Comparison of ENCODE assay signal across 8 cellular contexts in the genomic region with DNA sequence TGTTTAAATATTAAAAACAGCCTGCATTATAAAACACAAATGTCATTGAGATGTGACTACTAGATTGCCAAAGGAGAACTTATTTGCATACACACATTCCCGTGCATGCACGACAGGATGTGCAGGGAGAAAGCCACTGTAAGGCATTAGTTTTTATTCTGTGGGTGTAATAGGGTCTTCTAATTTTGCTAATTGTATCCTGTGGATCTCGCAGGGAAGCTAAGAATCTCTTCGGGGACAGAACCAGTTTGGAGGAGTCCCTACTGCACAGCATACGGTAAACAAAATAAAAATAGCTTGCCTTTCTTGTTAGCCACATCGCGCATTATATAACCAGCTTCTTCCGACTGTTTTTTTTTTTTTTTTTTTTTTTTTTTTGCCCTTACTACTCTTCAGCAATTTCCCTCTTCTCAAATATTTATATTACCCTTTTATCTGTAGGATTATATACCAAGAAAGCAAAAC. TPM values are rescaled to one million over a fixed set of nuclear protein-coding genes. Genes with fewer than 3 reads are reported as not detected.
DNase-seq lines count a peak whose midpoint lies in the region; ATAC-seq and TF ChIP-seq lines count a peak whose summit lies in the region.

No MANE protein-coding gene starts in this region.

- TF ChIP-seq CTCF in brain (conservative IDR thresholded peaks at IDR 0.05) (no peak), liver (IDR thresholded peaks at IDR 0.05; ENCODE audit: low read depth, low read length, missing input control) (no peak), thoracic aorta (IDR thresholded peaks at IDR 0.05) (no peak)

- under 1% methylated on average over 8 of the region's 8 CpGs for WGBS in liver

- peaks cover 56% of the 10 kb centered on the region for H3K4me1 ChIP-seq in CD4-positive, alpha-beta memory T cell (ENCODE audit: insufficient read depth, low read length)
- peaks cover 2 to 35% (median 18%) of the 10 kb centered on the region in 4 donors for H3K4me1 ChIP-seq in liver (ENCODE audit: control insufficient read depth in 4 of 4, insufficient read depth in 4 of 4, low read length in 3 of 4)
- H3K4me1 ChIP-seq in thoracic aorta (ENCODE audit: control insufficient read depth in 1 of 2, low read depth in 2 of 2): peaks cover 41 to 51% of the 10 kb centered on the region in 2 donors

- H3K9me3 ChIP-seq in CD4-positive, alpha-beta memory T cell (ENCODE audit: control insufficient read depth in 1 of 2, low read length in 2 of 2): no peaks in the 10 kb centered on the region
- no peaks in the 10 kb centered on the region for H3K9me3 ChIP-seq in KOPT-K1 (ENCODE audit: insufficient read depth, low read length, poor library complexity, severe bottlenecking)
- no peaks in the 10 kb centered on the region for H3K9me3 ChIP-seq in liver (ENCODE audit: control insufficient read depth in 4 of 4, low read length in 3 of 4)
- no peaks in the 10 kb centered on the region for H3K9me3 ChIP-seq in thoracic aorta

- peak in 1 of 5 donors; percentile 48 for DNase-seq in CD4-positive, alpha-beta memory T cell
- DNase-seq in thoracic aorta (ENCODE audit: low spot score) (no peak), NCI-H446 (lab: John Stamatoyannopoulos, UW) (no peak), NK-92 (lab: John Stamatoyannopoulos, UW; ENCODE audit: unreplicated experiment) (no peak), HuH-7.5 (ENCODE audit: low spot score) (no peak)

- H3K27ac ChIP-seq in CD4-positive, alpha-beta memory T cell (ENCODE audit: low read depth, low read length): peak overlapping the region; percentile 99
- H3K27ac ChIP-seq in KOPT-K1 (ENCODE audit: low read depth, low read length, poor library complexity, severe bottlenecking) (peak overlapping the region; percentile 78), liver (ENCODE audit: low read depth in 1 of 2, low read length in 2 of 2) (peak overlapping the region; percentile 91 to 94), thoracic aorta (peak overlapping the region; percentile 98 to 99)

- intact Hi-C loops in CD4-positive, alpha-beta memory T cell (cut with micrococcal nuclease): no loop called here

- no peak for TF ChIP-seq RAD21 in liver (IDR thresholded peaks at IDR 0.05)

- no peak for ATAC-seq in thoracic aorta (ENCODE audit: insufficient number of reproducible peaks, low FRiP score, low read depth)

- no peaks in the 10 kb centered on the region for H3K36me3 ChIP-seq in CD4-positive, alpha-beta memory T cell (ENCODE audit: insufficient read depth, low read length)
- H3K36me3 ChIP-seq in KOPT-K1 (ENCODE audit: insufficient read depth, low read length): no peaks in the 10 kb centered on the region
- peaks cover 0 to 3% (median 0%) of the 10 kb centered on the region in 4 donors for H3K36me3 ChIP-seq in liver (ENCODE audit: control insufficient read depth in 4 of 4, insufficient read depth in 3 of 4, low read depth in 1 of 4, low read length in 3 of 4)
- H3K36me3 ChIP-seq in thoracic aorta: no peaks in the 10 kb centered on the region

- peaks cover 0 to 42% of the 10 kb centered on the region in 2 donors for H3K36me3 Mint-ChIP-seq in CD4-positive, alpha-beta memory T cell
- no peaks in the 10 kb centered on the region for H3K36me3 Mint-ChIP-seq in brain

- peak overlapping the region; percentile 95 to 99 (median 97) for H3K27ac Mint-ChIP-seq in CD4-positive, alpha-beta memory T cell
- H3K27ac Mint-ChIP-seq in brain: peak overlapping the region; percentile 87 to 99 (median 98)

- peaks cover 0 to 4% of the 10 kb centered on the region in 2 donors for H3K27me3 Mint-ChIP-seq in CD4-positive, alpha-beta memory T cell
- H3K27me3 Mint-ChIP-seq in brain: peaks cover 24% of the 10 kb centered on the region

- H3K4me3 Mint-ChIP-seq in CD4-positive, alpha-beta memory T cell: peak overlapping the region; percentile 91 to 97 (median 94)
- peak overlapping the region; percentile 94 to 97 (median 96) for H3K4me3 Mint-ChIP-seq in brain

- H3K4me3 ChIP-seq in CD4-positive, alpha-beta memory T cell (ENCODE audit: low read length in 2 of 2): peak overlapping the region; percentile 19 to 87
- H3K4me3 ChIP-seq in liver (ENCODE audit: low read depth in 1 of 3, low read length in 3 of 3): peak overlapping the region; percentile 72 to 98 (median 73)
- peak overlapping the region; percentile 82 for H3K4me3 ChIP-seq in thoracic aorta

- H3K4me1 Mint-ChIP-seq in CD4-positive, alpha-beta memory T cell: peaks cover 47 to 86% (median 59%) of the 10 kb centered on the region in 4 donors
- H3K4me1 Mint-ChIP-seq in brain: peaks cover 69% of the 10 kb centered on the region

- POLR2A ChIA-PET in CD4-positive, alpha-beta memory T cell (lab: Charles Lee; ENCODE audit: partially characterized antibody): interaction anchor here (0.6 to 3.7 kb wide), 20 partner anchors 9 to 631 kb away, joined by 3 to 35 read pairs (median 6); partner anchors contain the start of gene MYLIP

- H3K9me3 Mint-ChIP-seq in CD4-positive, alpha-beta memory T cell: peaks cover 0 to 3% (median 0%) of the 10 kb centered on the region in 8 donors
- peaks cover 0 to 3% (median 0%) of the 10 kb centered on the region in 5 experiments for H3K9me3 Mint-ChIP-seq in brain

- peak overlapping the region; percentile 81 to 87 for H3K9ac ChIP-seq in liver (ENCODE audit: low read depth in 1 of 2, low read length in 2 of 2)

- H3K27me3 ChIP-seq in CD4-positive, alpha-beta memory T cell (ENCODE audit: insufficient read depth, low read length): no peaks in the 10 kb centered on the region
- H3K27me3 ChIP-seq in liver (ENCODE audit: control insufficient read depth in 4 of 4, insufficient read depth in 4 of 4, low read length in 3 of 4) (no peaks in the 10 kb centered on the region), thoracic aorta (replicated peaks; ENCODE audit: insufficient read depth) (no peaks in the 10 kb centered on the region)

- CTCF ChIA-PET in CD4-positive, alpha-beta memory T cell (lab: Charles Lee; ENCODE audit: partially characterized antibody): interaction anchor here (0.8 to 3.0 kb wide), 12 partner anchors 8 to 425 kb away, joined by 3 to 21 read pairs (median 5); no protein-coding TSS in a partner anchor

TF ChIP-seq in liver, 16 proteins besides CTCF, POLR2A, EP300 and RAD21:
- TF ChIP-seq SP1 (IDR thresholded peaks at IDR 0.05) (no peak), ZBTB33 (IDR thresholded peaks at IDR 0.05) (peak; percentile 27)

RNA-seq across cellular contexts. Expression of gene ATXN1, which starts 2.0 kb away (rescaled TPM):
- 10 to 100 TPM; 94.7 to 97.4 TPM for total RNA-seq in CD4-positive, alpha-beta memory T cell
- 10 to 100 TPM; 10.5 to 19.1 TPM for polyA plus RNA-seq in CD4-positive, alpha-beta memory T cell
- polyA plus RNA-seq in brain (ENCODE audit: insufficient read depth, low read depth, low replicate concordance) (4.5 TPM), liver (1 to 10 TPM; 4.3 to 7.5 TPM)
- total RNA-seq in liver (10 to 100 TPM in 1 of 2 donors, 1 to 10 TPM in 1; 8.8 to 29.7 TPM), thoracic aorta (10 to 100 TPM; 59.8 to 62.4 TPM)
